ENCODE assay signal across 12 cellular contexts in genomic region chr3:169085827-169086226, GRCh38.
DNase-seq lines count a peak whose midpoint lies in the region; ATAC-seq, FAIRE-seq and TF ChIP-seq lines count a peak whose summit lies in the region.
"Had no signal": no experiment of that assay in that cellular context is flagged by ENCODE, and none has a peak within 500 bp of the region (broad histone marks: within the 10 kb centered on the region; RNA-seq: fewer than 3 reads in every experiment).

No MANE protein-coding gene starts in this region.

- H3K27me3 ChIP-seq in left lung: no peaks in the 10 kb centered on the region

- TF ChIP-seq CTCF in cardiac fibroblast (IDR thresholded peaks at IDR 0.05; ENCODE audit: low read depth, low read length) (no peak), left lung (IDR thresholded peaks at IDR 0.05) (no peak)

- H3K4me1 ChIP-seq in left lung: no peaks in the 10 kb centered on the region

- ATAC-seq in left lung: peak; percentile 55

- intact Hi-C loops in left lung (cut with DNase I): no loop called here

- no peak overlapping the region for H3K4me3 ChIP-seq in cardiac fibroblast (replicated peaks in 1 of 2; ENCODE audit: low read depth in 2 of 2, low read length in 2 of 2)
- H3K4me3 ChIP-seq in left lung: no peak overlapping the region

- peaks cover 0 to 6% of the 10 kb centered on the region in 2 donors for H3K36me3 ChIP-seq in left lung

- peak; percentile 88 for DNase-seq in AG08395 (ENCODE audit: low spot score)
- peak; percentile 44 for DNase-seq in HTR-8/SVneo (ENCODE audit: insufficient read length, low spot score)
- DNase-seq in cardiac fibroblast (ENCODE audit: low read depth in 2 of 2): peak; percentile 95
- no peak for DNase-seq in left lung
- no peak for DNase-seq in NCI-H774 (lab: John Stamatoyannopoulos, UW)
- DNase-seq in HuH-7 (ENCODE audit: low spot score): no peak
- no peak for DNase-seq in NCI-H510A (lab: John Stamatoyannopoulos, UW)
- no peak for DNase-seq in activated gamma-delta T cell (lab: John Stamatoyannopoulos, UW)
- DNase-seq: activated naive CD4-positive, alpha-beta T cell; erythroblast; NCI-H524 treated with DMSO at 0.1 percent for 48 hours had no signal

- H3K27ac ChIP-seq in left lung: peak overlapping the region in 1 of 2 donors; percentile 40
- H3K27ac ChIP-seq: C4-2B had no signal

- no peak for FAIRE-seq in HTR-8/SVneo (lab: Jason Lieb, UNC)

- no peaks in the 10 kb centered on the region for H3K9me3 ChIP-seq in left lung

Comparison
In these comparisons a context has a peak if more than half of its experiments do, and no peak if none do; other contexts are left out.
1. DNase-seq: peak in AG08395 (single experiment), HTR-8/SVneo (single experiment) and cardiac fibroblast (2 of 2); none in left lung (0 of 2), NCI-H774 (single experiment), HuH-7 (single experiment), NCI-H510A (single experiment) and activated gamma-delta T cell (single experiment).